Comparison of ENCODE assay signal across 8 cellular contexts in genomic region chr12:55472297-55472696, GRCh38. TPM values are rescaled to one million over a fixed set of nuclear protein-coding genes. Genes with fewer than 3 reads are reported as not detected.
"Had no signal": no experiment of that assay in that cellular context is flagged by ENCODE, and none has a peak within 500 bp of the region (broad histone marks: within the 10 kb centered on the region; RNA-seq: fewer than 3 reads in every experiment).

No MANE protein-coding gene starts in this region.

- DNase-seq: GDM1, GF-D8 had no signal

- ATAC-seq: GM12878 had no signal

- FAIRE-seq: GM12878, GM12891, GM12892, GM18507, GM19239 had no signal

- H3K4me3 ChIP-seq: GM12878 had no signal

RNA-seq across cellular contexts. Expression of gene OR6C70, which starts 2.4 kb away (rescaled TPM):
- total RNA-seq: G401, GM12878 had no signal
- polyA plus RNA-seq: GM12878 had no signal

RNA-seq across cellular contexts. Expression of gene OR6C68, which starts 19.9 kb away (rescaled TPM):
- total RNA-seq: G401, GM12878 had no signal

RNA-seq across cellular contexts. Expression of gene OR6C2, which starts 28.4 kb away (rescaled TPM):
- total RNA-seq: G401, GM12878 had no signal
- polyA plus RNA-seq: GM12878 had no signal

RNA-seq across cellular contexts. Expression of gene OR6C76, which starts 46.2 kb away (rescaled TPM):
- total RNA-seq: G401, GM12878 had no signal
- polyA plus RNA-seq: GM12878 had no signal
